1 cellular context compared by ENCODE assay signal in the genomic region with DNA sequence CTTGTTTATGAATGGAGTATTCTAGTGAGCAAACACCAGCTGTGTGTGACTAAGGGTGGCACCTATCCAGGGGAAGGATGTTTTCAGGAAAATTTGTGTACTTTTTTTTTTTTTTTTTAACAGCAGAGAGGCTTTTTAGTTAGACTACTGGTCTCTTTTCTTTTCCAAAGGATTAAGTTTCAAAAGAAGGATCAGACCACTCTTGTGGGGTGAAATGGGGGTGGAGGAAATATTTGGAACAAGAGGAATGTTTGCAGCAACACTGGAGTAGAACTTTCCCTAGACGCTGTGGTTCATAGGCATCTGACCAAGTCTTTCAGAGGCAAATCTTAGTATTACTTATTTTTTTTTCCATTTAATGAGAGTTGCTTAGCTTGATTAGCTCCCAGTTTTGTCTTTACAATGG.
TF ChIP-seq lines count a peak whose summit lies in the region.

No MANE protein-coding gene starts in this region.

TF ChIP-seq in GM23338, 12 proteins besides CTCF, POLR2A, EP300 and RAD21 (continued from another document):
- no peak for TF ChIP-seq REST (IDR thresholded peaks at IDR 0.05; ENCODE audit: unreplicated experiment)
- no peak for TF ChIP-seq ZNF114 (CRISPR knock-in tag; IDR thresholded peaks at IDR 0.05)
- TF ChIP-seq JUNB (IDR thresholded peaks at IDR 0.05; ENCODE audit: unreplicated experiment): no peak
